ENCODE assay signal across 12 cellular contexts in the genomic region with DNA sequence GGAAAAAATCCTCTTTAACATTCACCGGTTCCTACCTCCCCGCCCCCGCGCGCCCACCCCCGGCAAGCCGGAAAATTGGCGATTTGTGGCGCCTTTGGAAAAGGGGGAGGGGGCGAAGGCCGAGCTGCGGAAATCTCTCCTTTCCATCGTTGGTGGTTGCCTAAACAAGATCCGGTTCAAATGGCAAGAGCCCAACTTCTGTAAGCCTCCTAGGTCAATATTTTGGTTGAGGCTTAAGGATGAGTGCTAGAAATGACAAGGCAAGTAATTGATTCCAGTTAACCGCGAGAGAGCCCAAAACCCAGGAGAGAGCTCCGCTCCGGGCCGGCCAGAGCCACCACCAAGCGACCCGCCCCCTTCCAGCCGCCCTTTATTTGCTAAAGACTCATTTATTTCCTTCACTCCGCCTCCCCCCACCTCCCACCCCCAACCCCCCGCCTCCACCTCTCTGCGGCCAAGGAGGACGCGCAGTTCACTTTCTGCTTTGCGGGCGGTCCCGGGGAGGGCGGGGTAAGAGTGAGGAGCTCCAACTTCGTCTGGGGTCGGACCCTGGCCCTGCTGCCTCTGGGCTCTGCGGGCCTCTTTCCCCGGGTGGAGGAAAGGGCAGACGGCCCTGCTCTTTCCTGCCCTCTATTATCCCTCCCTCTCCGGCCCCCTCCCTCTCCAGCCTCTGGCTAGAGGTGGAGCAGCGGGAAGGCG. TPM values are rescaled to one million over a fixed set of nuclear protein-coding genes. Genes with fewer than 3 reads are reported as not detected.
A peak's percentile ranks its signal among the peaks of the same experiment; 100 is the strongest.
DNase-seq lines count a peak whose midpoint lies in the region; ATAC-seq and TF ChIP-seq lines count a peak whose summit lies in the region.
"Had no signal": no experiment of that assay in that cellular context is flagged by ENCODE, and none has a peak within 500 bp of the region (broad histone marks: within the 10 kb centered on the region; RNA-seq: fewer than 3 reads in every experiment).

No MANE protein-coding gene starts in this region.

- no peak for TF ChIP-seq POLR2A in heart left ventricle (IDR thresholded peaks at IDR 0.05)

- H3K27ac Mint-ChIP-seq in type B pancreatic cell: no peak overlapping the region

- H3K36me3 Mint-ChIP-seq in type B pancreatic cell: no peaks in the 10 kb centered on the region

- 1 to 3% (median 2%) methylated on average over 29 to 39 of the region's 39 CpGs for WGBS in heart left ventricle, 4 donors

- H3K27ac ChIP-seq in heart left ventricle: no peak overlapping the region
- H3K27ac ChIP-seq in SJCRH30: no peak overlapping the region

- DNase-seq in heart left ventricle (no peak), Right ventricle myocardium superior (no peak), SJCRH30 (no peak), iPS-NIHi11 (ENCODE audit: low spot score) (peak; percentile 80), type B pancreatic cell (ENCODE audit: extremely low spot score, unreplicated experiment) (peak; percentile 64), NCI-H345 (lab: John Stamatoyannopoulos, UW) (no peak), foreskin fibroblast (no peak)
- DNase-seq: central memory CD4-positive, alpha-beta T cell; left cardiac atrium; stimulated activated CD4-positive, alpha-beta T cell treated with anti-CD3 and anti-CD28 coated beads, Interleukin-15, amount 100 ng/mL, for 24 hours had no signal

- peaks cover 0 to 78% (median 37%) of the 10 kb centered on the region in 12 donors for H3K4me1 ChIP-seq in heart left ventricle
- H3K4me1 ChIP-seq in SJCRH30: no peaks in the 10 kb centered on the region

- no peaks in the 10 kb centered on the region for H3K9me3 Mint-ChIP-seq in type B pancreatic cell

- TF ChIP-seq CTCF in heart left ventricle (IDR thresholded peaks at IDR 0.05) (no peak), type B pancreatic cell (conservative IDR thresholded peaks at IDR 0.05) (no peak), foreskin fibroblast (IDR thresholded peaks at IDR 0.05; ENCODE audit: low read depth, low read length) (no peak)

- H3K27me3 Mint-ChIP-seq in type B pancreatic cell: peaks cover 96% of the 10 kb centered on the region

- H3K4me3 ChIP-seq in heart left ventricle: peak overlapping the region in 7 of 12 donors; percentile 10 to 34 (median 33)
- peak overlapping the region; percentile 32 for H3K4me3 ChIP-seq in SJCRH30
- no peak overlapping the region for H3K4me3 ChIP-seq in foreskin fibroblast (ENCODE audit: low read depth in 1 of 2, low read length in 2 of 2)

- intact Hi-C loops in heart left ventricle (cut with DNase I): no loop called here
- intact Hi-C loops in Right ventricle myocardium superior (cut with DNase I): no loop called here

- peaks cover 60 to 100% (median 100%) of the 10 kb centered on the region in 9 donors for H3K27me3 ChIP-seq in heart left ventricle
- H3K27me3 ChIP-seq in SJCRH30: no peaks in the 10 kb centered on the region

- ATAC-seq in heart left ventricle (no peak), Right ventricle myocardium superior (ENCODE audit: poor library complexity) (no peak), HG02610 (IDR thresholded peaks at IDR 0.05; ENCODE audit: unreplicated experiment) (no peak)
- ATAC-seq: left cardiac atrium had no signal

- H3K9me3 ChIP-seq in heart left ventricle (no peaks in the 10 kb centered on the region), SJCRH30 (replicated peaks) (no peaks in the 10 kb centered on the region)

- H3K4me1 Mint-ChIP-seq in type B pancreatic cell (ENCODE audit: unreplicated experiment): peaks cover 10% of the 10 kb centered on the region

- peak overlapping the region; percentile 79 for H3K4me3 Mint-ChIP-seq in type B pancreatic cell

- no peaks in the 10 kb centered on the region for H3K36me3 ChIP-seq in heart left ventricle
- no peaks in the 10 kb centered on the region for H3K36me3 ChIP-seq in SJCRH30

RNA-seq across cellular contexts. Expression of a gene that starts 0.8 kb away (rescaled TPM):
- under 1 TPM in 1 of 9 donors, not detected in 8; 0.19 TPM for total RNA-seq in heart left ventricle
- not detected for polyA plus RNA-seq in heart left ventricle
- total RNA-seq in Right ventricle myocardium superior: not detected
- total RNA-seq in SJCRH30 (2014; rRNA removed; shearing (Covaris generic)): not detected in 2 replicates
- total RNA-seq in type B pancreatic cell (ENCODE audit: low replicate concordance): 6.0 and 15.4 TPM in 2 replicates
- total RNA-seq: activated CD8-positive, alpha-beta memory T cell treated with anti-CD3 and anti-CD28 coated beads for 36 hours; left cardiac atrium had no signal

Comparison
In these comparisons a context has a peak if more than half of its experiments do, and no peak if none do; other contexts are left out.
1. DNase-seq: peak in iPS-NIHi11 (single experiment) and type B pancreatic cell (single experiment); none in heart left ventricle (0 of 5), Right ventricle myocardium superior (single experiment), SJCRH30 (0 of 2), NCI-H345 (single experiment) and foreskin fibroblast (0 of 2).
2. H3K4me3 ChIP-seq: peak in heart left ventricle (7 of 12) and SJCRH30 (single experiment); none in foreskin fibroblast (0 of 2).